8 cellular contexts compared by ENCODE assay signal in the genomic region with DNA sequence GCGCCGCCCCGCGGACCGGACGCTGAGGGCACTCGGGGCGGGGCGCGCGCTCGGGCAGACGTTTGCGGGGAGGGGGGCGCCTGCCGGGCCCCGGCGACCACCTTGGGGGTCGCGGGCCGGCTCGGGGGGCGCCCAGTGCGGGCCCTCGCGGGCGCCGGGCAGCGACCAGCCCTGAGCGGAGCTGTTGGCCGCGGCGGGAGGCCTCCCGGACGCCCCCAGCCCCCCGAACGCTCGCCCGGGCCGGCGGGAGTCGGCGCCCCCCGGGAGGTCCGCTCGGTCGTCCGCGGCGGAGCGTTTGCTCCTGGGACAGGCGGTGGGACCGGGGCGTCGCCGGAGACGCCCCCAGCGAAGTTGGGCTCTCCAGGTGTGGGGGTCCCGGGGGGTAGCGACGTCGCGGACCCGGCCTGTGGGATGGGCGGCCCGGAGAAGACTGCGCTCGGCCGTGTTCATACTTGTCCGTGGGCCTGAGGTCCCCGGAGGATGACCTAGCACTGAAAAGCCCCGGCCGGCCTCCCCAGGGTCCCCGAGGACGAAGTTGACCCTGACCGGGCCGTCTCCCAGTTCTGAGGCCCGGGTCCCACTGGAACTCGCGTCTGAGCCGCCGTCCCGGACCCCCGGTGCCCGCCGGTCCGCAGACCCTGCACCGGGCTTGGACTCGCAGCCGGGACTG. TPM values are rescaled to one million over a fixed set of nuclear protein-coding genes. Genes with fewer than 3 reads are reported as not detected.
A peak's percentile ranks its signal among the peaks of the same experiment; 100 is the strongest.
DNase-seq lines count a peak whose midpoint lies in the region; ATAC-seq, FAIRE-seq and TF ChIP-seq lines count a peak whose summit lies in the region.

No MANE protein-coding gene starts in this region.

- H3K36me3 ChIP-seq in right atrium auricular region = no peaks in the 10 kb centered on the region

- no peaks in the 10 kb centered on the region for H3K27me3 ChIP-seq in right atrium auricular region

- H3K4me3 ChIP-seq in HFF-Myc (replicated peaks; ENCODE audit: low read depth, low read length) (peak overlapping the region; percentile 92), right atrium auricular region (peak overlapping the region; percentile 79), skin epidermis (peak overlapping the region; percentile 41 to 80 (median 72))

- H3K27ac Mint-ChIP-seq in activated CD8-positive, alpha-beta T cell treated with anti-CD3 and anti-CD28 coated beads, Interleukin-2, amount 10 ng/mL, durations not matched to agents 7 days and 5 days = peak overlapping the region; percentile 93

- peaks cover 25% of the 10 kb centered on the region for H3K36me3 Mint-ChIP-seq in activated CD8-positive, alpha-beta T cell treated with anti-CD3 and anti-CD28 coated beads, Interleukin-2, amount 10 ng/mL, durations not matched to agents 7 days and 5 days (ENCODE audit: low read depth)

- peaks cover 33% of the 10 kb centered on the region for H3K4me1 Mint-ChIP-seq in activated CD8-positive, alpha-beta T cell treated with anti-CD3 and anti-CD28 coated beads, Interleukin-2, amount 10 ng/mL, durations not matched to agents 7 days and 5 days (ENCODE audit: low read depth)

- TF ChIP-seq CTCF in HFF-Myc (IDR thresholded peaks at IDR 0.05; ENCODE audit: low read depth, low read length, missing control alignments) (no peak), right atrium auricular region (IDR thresholded peaks at IDR 0.05) (no peak)

- no peak for FAIRE-seq in GM12891 (lab: Jason Lieb, UNC)

- no peak for TF ChIP-seq POLR2A in GM12891 (IDR thresholded peaks at IDR 0.05; ENCODE audit: low read depth, low read length)

- H3K27me3 Mint-ChIP-seq in activated CD8-positive, alpha-beta T cell treated with anti-CD3 and anti-CD28 coated beads, Interleukin-2, amount 10 ng/mL, durations not matched to agents 7 days and 5 days (ENCODE audit: low read depth) = no peaks in the 10 kb centered on the region

- no peaks in the 10 kb centered on the region for H3K9me3 Mint-ChIP-seq in activated CD8-positive, alpha-beta T cell treated with anti-CD3 and anti-CD28 coated beads, Interleukin-2, amount 10 ng/mL, durations not matched to agents 7 days and 5 days (ENCODE audit: insufficient read depth)

- H3K9me3 ChIP-seq in right atrium auricular region = no peaks in the 10 kb centered on the region

- no peak for ATAC-seq in activated CD8-positive, alpha-beta T cell treated with anti-CD3 and anti-CD28 coated beads, Interleukin-2, amount 10 ng/mL, durations not matched to agents 7 days and 5 days
- ATAC-seq in GM19395 (IDR thresholded peaks at IDR 0.05; ENCODE audit: unreplicated experiment) = no peak

- DNase-seq in HFF-Myc (ENCODE audit: extremely low read depth, low read depth) (no peak), right atrium auricular region (ENCODE audit: low spot score) (no peak), GM12891 (ENCODE audit: insufficient read length, low spot score) (no peak), LoVo (ENCODE audit: low spot score) (no peak), NCI-H1105 (lab: John Stamatoyannopoulos, UW) (no peak)
- DNase-seq in activated CD8-positive, alpha-beta T cell treated with anti-CD3 and anti-CD28 coated beads, Interleukin-2, amount 10 ng/mL, durations not matched to agents 7 days and 5 days = no peak

- peaks cover 0 to 50% of the 10 kb centered on the region in 2 donors for H3K4me1 ChIP-seq in right atrium auricular region

- H3K27ac ChIP-seq in right atrium auricular region (peak overlapping the region; percentile 89 to 95), skin epidermis (peak overlapping the region in 20 of 21 experiments; percentile 37 to 92 (median 78))

- peak overlapping the region; percentile 97 for H3K4me3 Mint-ChIP-seq in activated CD8-positive, alpha-beta T cell treated with anti-CD3 and anti-CD28 coated beads, Interleukin-2, amount 10 ng/mL, durations not matched to agents 7 days and 5 days

- POLR2A ChIA-PET in activated CD8-positive, alpha-beta T cell treated with anti-CD3 and anti-CD28 coated beads, Interleukin-2, amount 10 ng/mL, durations not matched to agents 7 days and 5 days (lab: Charles Lee) = no interaction called here

- CTCF ChIA-PET in activated CD8-positive, alpha-beta T cell treated with anti-CD3 and anti-CD28 coated beads, Interleukin-2, amount 10 ng/mL, durations not matched to agents 7 days and 5 days (lab: Charles Lee) = no interaction called here

TF ChIP-seq in GM12891, 5 proteins besides CTCF, POLR2A, EP300 and RAD21:
- TF ChIP-seq POU2F2 (IDR thresholded peaks at IDR 0.05; ENCODE audit: low read depth, low read length) (no peak), PAX5 (IDR thresholded peaks at IDR 0.05; ENCODE audit: insufficient read depth, low read length, severe bottlenecking) (no peak), SPI1 (IDR thresholded peaks at IDR 0.05; ENCODE audit: low read depth, low read length) (no peak), POLR2AphosphoS5 (IDR thresholded peaks at IDR 0.05; ENCODE audit: low read depth, low read length) (no peak), TAF1 (IDR thresholded peaks at IDR 0.05; ENCODE audit: low read depth, low read length) (no peak)

RNA-seq across cellular contexts. Expression of gene STK11, which starts 0.6 kb away (rescaled TPM):
- total RNA-seq in activated CD8-positive, alpha-beta T cell treated with anti-CD3 and anti-CD28 coated beads, Interleukin-2, amount 10 ng/mL, durations not matched to agents 7 days and 5 days = 10 to 100 TPM; 68.8 to 70.8 TPM
- total RNA-seq in right atrium auricular region = 10 to 100 TPM; 62.0 to 64.7 TPM
- 27.4 TPM for polyA plus RNA-seq in GM12891 (2012; ENCODE audit: low read depth, missing spikeins)

RNA-seq across cellular contexts. Expression of gene CBARP, which starts 31.6 kb away (rescaled TPM):
- under 1 TPM in 1 of 2 experiments, not detected in 1; 0.10 TPM for total RNA-seq in activated CD8-positive, alpha-beta T cell treated with anti-CD3 and anti-CD28 coated beads, Interleukin-2, amount 10 ng/mL, durations not matched to agents 7 days and 5 days
- total RNA-seq in right atrium auricular region = 1 to 10 TPM; 2.4 to 2.6 TPM
- polyA plus RNA-seq in GM12891 (2012; ENCODE audit: low read depth, missing spikeins) = 1.5 TPM

RNA-seq across cellular contexts. Expression of gene SBNO2, which starts 32.1 kb away (rescaled TPM):
- 10 to 100 TPM; 58.6 to 70.5 TPM for total RNA-seq in activated CD8-positive, alpha-beta T cell treated with anti-CD3 and anti-CD28 coated beads, Interleukin-2, amount 10 ng/mL, durations not matched to agents 7 days and 5 days
- total RNA-seq in right atrium auricular region = 10 to 100 TPM; 14.7 to 17.7 TPM
- polyA plus RNA-seq in GM12891 (2012; ENCODE audit: low read depth, missing spikeins) = 9.2 TPM

RNA-seq across cellular contexts. Expression of gene ATP5F1D, which starts 35.4 kb away (rescaled TPM):
- total RNA-seq in activated CD8-positive, alpha-beta T cell treated with anti-CD3 and anti-CD28 coated beads, Interleukin-2, amount 10 ng/mL, durations not matched to agents 7 days and 5 days = 100 to 1,000 TPM; 209 to 222 TPM
- total RNA-seq in right atrium auricular region = 100 to 1,000 TPM; 193 to 269 TPM
- polyA plus RNA-seq in GM12891 (2012; ENCODE audit: low read depth, missing spikeins) = 209 TPM

RNA-seq across cellular contexts. Expression of gene MIDN, which starts 42.2 kb away (rescaled TPM):
- 10 to 100 TPM; 88.4 to 94.3 TPM for total RNA-seq in activated CD8-positive, alpha-beta T cell treated with anti-CD3 and anti-CD28 coated beads, Interleukin-2, amount 10 ng/mL, durations not matched to agents 7 days and 5 days
- total RNA-seq in right atrium auricular region = 10 to 100 TPM; 42.1 to 42.2 TPM
- polyA plus RNA-seq in GM12891 (2012; ENCODE audit: low read depth, missing spikeins) = 16.2 TPM
